In the genomic region with DNA sequence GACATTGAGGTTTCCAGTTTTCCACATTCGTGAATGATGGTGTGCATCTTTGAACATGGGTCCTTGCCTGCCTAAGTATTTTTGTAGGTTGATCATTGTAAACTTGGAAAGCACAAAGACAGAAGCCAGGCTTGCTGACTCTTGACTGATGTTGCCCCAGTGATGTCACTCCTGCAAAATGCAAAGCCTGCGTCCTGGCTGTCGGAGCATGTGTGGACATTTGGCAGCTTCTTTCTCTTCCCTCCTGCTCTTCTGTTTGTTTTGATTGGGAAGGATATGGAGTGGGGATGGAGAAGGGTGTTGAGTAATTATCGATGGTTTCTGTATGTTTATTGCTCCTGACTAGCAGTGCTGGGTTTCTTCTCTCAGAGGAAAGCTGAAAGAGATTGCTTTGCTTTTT, we compare ENCODE assay signal across 11 cellular contexts. TPM values are rescaled to one million over a fixed set of nuclear protein-coding genes. Genes with fewer than 3 reads are reported as not detected.
DNase-seq lines count a peak whose midpoint lies in the region; ATAC-seq and TF ChIP-seq lines count a peak whose summit lies in the region.
"Had no signal": no experiment of that assay in that cellular context is flagged by ENCODE, and none has a peak within 500 bp of the region (broad histone marks: within the 10 kb centered on the region; RNA-seq: fewer than 3 reads in every experiment).

No MANE protein-coding gene starts in this region.

- H3K36me3 ChIP-seq in thymus (ENCODE audit: control insufficient read depth, insufficient read depth), result peaks cover 18% of the 10 kb centered on the region

- H3K27ac ChIP-seq in thymus (ENCODE audit: low read depth), result peak overlapping the region; percentile 20
- H3K27ac ChIP-seq: SK-N-MC had no signal

- ATAC-seq in activated CD8-positive, alpha-beta T cell treated with anti-CD3 and anti-CD28 coated beads for 36 hours, result no peak
- ATAC-seq in left lobe of liver (no peak), GM19467 (IDR thresholded peaks at IDR 0.05; ENCODE audit: unreplicated experiment) (no peak)

- intact Hi-C loops in activated naive CD4-positive, alpha-beta T cell treated with anti-CD3 and anti-CD28 coated beads for 36 hours (cut with micrococcal nuclease), result no loop called here
- intact Hi-C loops in activated CD8-positive, alpha-beta T cell treated with anti-CD3 and anti-CD28 coated beads for 36 hours (cut with micrococcal nuclease), result no loop called here
- intact Hi-C loops in posterior vena cava (cut with DNase I), result no loop called here

- CTCF ChIA-PET in activated naive CD4-positive, alpha-beta T cell treated with anti-CD3 and anti-CD28 coated beads for 36 hours (lab: Charles Lee), result interaction anchor here (0.8 to 1.5 kb wide), 2 partner anchors 11 to 20 kb away, joined by 3 to 5 read pairs; no protein-coding TSS in a partner anchor
- CTCF ChIA-PET in activated CD8-positive, alpha-beta T cell treated with anti-CD3 and anti-CD28 coated beads for 36 hours (lab: Charles Lee), result interaction anchor here (0.6 to 1.1 kb wide), 2 partner anchors 10 to 294 kb away, joined by 3 read pairs; a partner anchor contains a TSS

- no peak for TF ChIP-seq CTCF in activated CD8-positive, alpha-beta T cell treated with anti-CD3 and anti-CD28 coated beads for 36 hours (IDR thresholded peaks at IDR 0.05)

- peaks cover 51% of the 10 kb centered on the region for H3K4me1 Mint-ChIP-seq in activated naive CD4-positive, alpha-beta T cell treated with anti-CD3 and anti-CD28 coated beads for 36 hours (ENCODE audit: low read depth)
- peaks cover 36% of the 10 kb centered on the region for H3K4me1 Mint-ChIP-seq in activated CD8-positive, alpha-beta T cell treated with anti-CD3 and anti-CD28 coated beads for 36 hours (ENCODE audit: low read depth)

- WGBS in thymus, result 82% methylated on average over 4 of the region's 4 CpGs

- no peaks in the 10 kb centered on the region for H3K4me1 ChIP-seq in thymus (ENCODE audit: control insufficient read depth, insufficient read depth, low read length)

- H3K4me3 Mint-ChIP-seq in activated naive CD4-positive, alpha-beta T cell treated with anti-CD3 and anti-CD28 coated beads for 36 hours, result no peak overlapping the region
- peak overlapping the region; percentile 20 for H3K4me3 Mint-ChIP-seq in activated CD8-positive, alpha-beta T cell treated with anti-CD3 and anti-CD28 coated beads for 36 hours
- H3K4me3 Mint-ChIP-seq: endodermal cell had no signal

- DNase-seq in activated naive CD4-positive, alpha-beta T cell treated with anti-CD3 and anti-CD28 coated beads for 36 hours, result no peak
- no peak for DNase-seq in activated naive CD4-positive, alpha-beta T cell treated with anti-CD3 and anti-CD28 coated beads, Interleukin-2, amount 50 U/mL, for 16 hours
- no peak for DNase-seq in activated CD8-positive, alpha-beta T cell treated with anti-CD3 and anti-CD28 coated beads for 36 hours
- DNase-seq in hepatic stellate cell (ENCODE audit: low spot score) (peak; percentile 88), left lobe of liver (ENCODE audit: low spot score) (no peak), posterior vena cava (ENCODE audit: low spot score) (no peak)
- DNase-seq: endodermal cell, small intestine had no signal

- no peaks in the 10 kb centered on the region for H3K27me3 ChIP-seq in thymus (ENCODE audit: control insufficient read depth, insufficient read depth)

- no peak overlapping the region for H3K4me3 ChIP-seq in thymus (ENCODE audit: low read length)
- H3K4me3 ChIP-seq: SK-N-MC had no signal

- H3K9me3 ChIP-seq in thymus (ENCODE audit: control insufficient read depth), result no peaks in the 10 kb centered on the region

- no peaks in the 10 kb centered on the region for H3K27me3 Mint-ChIP-seq in activated naive CD4-positive, alpha-beta T cell treated with anti-CD3 and anti-CD28 coated beads for 36 hours (ENCODE audit: low read depth)
- H3K27me3 Mint-ChIP-seq in activated CD8-positive, alpha-beta T cell treated with anti-CD3 and anti-CD28 coated beads for 36 hours, result no peaks in the 10 kb centered on the region

- POLR2A ChIA-PET in activated CD8-positive, alpha-beta T cell treated with anti-CD3 and anti-CD28 coated beads for 36 hours (lab: Charles Lee), result interaction anchor here (0.6 to 1.7 kb wide), 5 partner anchors 9 to 21 kb away, joined by 3 to 6 read pairs (median 5); no protein-coding TSS in a partner anchor

- H3K9me3 Mint-ChIP-seq in activated naive CD4-positive, alpha-beta T cell treated with anti-CD3 and anti-CD28 coated beads for 36 hours, result no peaks in the 10 kb centered on the region
- no peaks in the 10 kb centered on the region for H3K9me3 Mint-ChIP-seq in activated CD8-positive, alpha-beta T cell treated with anti-CD3 and anti-CD28 coated beads for 36 hours
- H3K9me3 Mint-ChIP-seq: endodermal cell had no signal

- peaks cover 16% of the 10 kb centered on the region for H3K36me3 Mint-ChIP-seq in activated naive CD4-positive, alpha-beta T cell treated with anti-CD3 and anti-CD28 coated beads for 36 hours (ENCODE audit: low read depth)
- H3K36me3 Mint-ChIP-seq in activated CD8-positive, alpha-beta T cell treated with anti-CD3 and anti-CD28 coated beads for 36 hours (ENCODE audit: low read depth), result peaks cover 36% of the 10 kb centered on the region

- H3K27ac Mint-ChIP-seq in activated naive CD4-positive, alpha-beta T cell treated with anti-CD3 and anti-CD28 coated beads for 36 hours, result peak overlapping the region; percentile 58
- H3K27ac Mint-ChIP-seq in activated CD8-positive, alpha-beta T cell treated with anti-CD3 and anti-CD28 coated beads for 36 hours, result peak overlapping the region; percentile 36
- H3K27ac Mint-ChIP-seq: endodermal cell had no signal

RNA-seq across cellular contexts. Expression of a gene that starts 3.2 kb away (rescaled TPM):
- total RNA-seq in activated naive CD4-positive, alpha-beta T cell treated with anti-CD3 and anti-CD28 coated beads for 36 hours, result 100 to 1,000 TPM; 150 to 161 TPM
- total RNA-seq in activated CD8-positive, alpha-beta T cell treated with anti-CD3 and anti-CD28 coated beads for 36 hours, result 100 to 1,000 TPM in 1 of 2 experiments, 10 to 100 TPM in 1; 97.6 to 103 TPM
- polyA plus RNA-seq in thymus, result 25.1 TPM
- total RNA-seq in left lobe of liver (3.4 TPM), posterior vena cava (10 to 100 TPM; 32.3 to 38.1 TPM)

RNA-seq across cellular contexts. Expression of a gene that starts 10.3 kb away (rescaled TPM):
- 10 to 100 TPM; 72.6 to 80.2 TPM for total RNA-seq in activated naive CD4-positive, alpha-beta T cell treated with anti-CD3 and anti-CD28 coated beads for 36 hours
- total RNA-seq in activated CD8-positive, alpha-beta T cell treated with anti-CD3 and anti-CD28 coated beads for 36 hours, result 10 to 100 TPM; 55.7 to 56.0 TPM
- polyA plus RNA-seq in thymus, result 33.7 TPM
- 31.8 TPM for total RNA-seq in left lobe of liver
- 10 to 100 TPM; 58.3 to 60.6 TPM for total RNA-seq in posterior vena cava
